1 cellular context compared by ENCODE assay signal in genomic region chr10:13340626-13341370, GRCh38.
TF ChIP-seq lines count a peak whose summit lies in the region.

No MANE protein-coding gene starts in this region.

TF ChIP-seq in GM12878, 131 proteins besides CTCF, POLR2A, EP300 and RAD21 (continued from another document and continues in another):
- TF ChIP-seq ZNF592 (IDR thresholded peaks at IDR 0.05) (no peak), CEBPB (IDR thresholded peaks at IDR 0.05; ENCODE audit: borderline replicate concordance in 1 of 2, low read depth in 2 of 2, low read length in 2 of 2) (no peak), SIX5 (IDR thresholded peaks at IDR 0.05; ENCODE audit: low read depth, low read length, severe bottlenecking) (no peak), REST (IDR thresholded peaks at IDR 0.05; ENCODE audit: low read depth, low read length) (peak; percentile 78), POU2F2 (IDR thresholded peaks at IDR 0.05; ENCODE audit: borderline replicate concordance, low read depth, low read length) (0 out of 3 replicates have a peak, but pooled peaks have one; percentile 19), ZNF217 (IDR thresholded peaks at IDR 0.05) (no peak), ZZZ3 (IDR thresholded peaks at IDR 0.05; ENCODE audit: control insufficient read depth, insufficient read length, low read depth) (no peak), IRF3 (IDR thresholded peaks at IDR 0.05) (no peak), IRF4 (IDR thresholded peaks at IDR 0.05; ENCODE audit: low read depth, low read length) (no peak), E4F1 (IDR thresholded peaks at IDR 0.05; ENCODE audit: borderline replicate concordance, partially characterized antibody) (no peak), SREBF1 (IDR thresholded peaks at IDR 0.05; ENCODE audit: low read length) (no peak), RAD51 (IDR thresholded peaks at IDR 0.05) (peak; percentile 30; the same call in 1 of the 2 replicates), MAX (IDR thresholded peaks at IDR 0.05; ENCODE audit: low read depth, low read length) (peak; percentile 57; the same call in 1 of the 2 replicates), CBX5 (IDR thresholded peaks at IDR 0.05; ENCODE audit: low read depth) (no peak), NR2C1 (IDR thresholded peaks at IDR 0.05) (no peak), EGR1 (IDR thresholded peaks at IDR 0.05; ENCODE audit: borderline replicate concordance in 1 of 2, low read depth in 2 of 2, low read length in 2 of 2) (no peak), ZNF207 (IDR thresholded peaks at IDR 0.05; ENCODE audit: borderline replicate concordance) (no peak), CHD2 (IDR thresholded peaks at IDR 0.05; ENCODE audit: borderline replicate concordance, low read depth, low read length) (no peak), JUNB (IDR thresholded peaks at IDR 0.05) (no peak), TCF7 (IDR thresholded peaks at IDR 0.05; ENCODE audit: borderline replicate concordance) (no peak), STAT1 (conservative IDR thresholded peaks at IDR 0.05) (no peak), YBX1 (IDR thresholded peaks at IDR 0.05) (no peak), GATAD2B (conservative IDR thresholded peaks at IDR 0.05; ENCODE audit: low read depth) (no peak), PAX8 (IDR thresholded peaks at IDR 0.05) (no peak), CBX3 (IDR thresholded peaks at IDR 0.05; ENCODE audit: borderline replicate concordance, low read depth) (no peak), CHD4 (IDR thresholded peaks at IDR 0.05) (no peak), ZNF687 (IDR thresholded peaks at IDR 0.05) (no peak), MTA2 (IDR thresholded peaks at IDR 0.05; ENCODE audit: low read depth) (peak; percentile 61; the same call in 1 of the 2 replicates), IRF5 (IDR thresholded peaks at IDR 0.05; ENCODE audit: borderline replicate concordance) (no peak), RELA (IDR thresholded peaks at IDR 0.05; ENCODE audit: borderline replicate concordance, partially characterized antibody) (no peak), NBN (IDR thresholded peaks at IDR 0.05) (no peak), STAT3 (IDR thresholded peaks at IDR 0.05; ENCODE audit: low read depth, low read length) (no peak), RBBP5 (conservative IDR thresholded peaks at IDR 0.05) (no peak), BMI1 (IDR thresholded peaks at IDR 0.05; ENCODE audit: borderline replicate concordance) (no peak), FOXK2 (IDR thresholded peaks at IDR 0.05) (no peak), CREB1 (IDR thresholded peaks at IDR 0.05; ENCODE audit: low read depth) (no peak), TBL1XR1 (IDR thresholded peaks at IDR 0.05; ENCODE audit: low read depth, low read length) (no peak), BCL3 (IDR thresholded peaks at IDR 0.05; ENCODE audit: borderline replicate concordance, insufficient read depth, low read depth, low read length, poor library complexity, severe bottlenecking) (no peak), RELB (IDR thresholded peaks at IDR 0.05; ENCODE audit: low read depth) (peak; percentile 66; the same call in 1 of the 2 replicates), TAF1 (IDR thresholded peaks at IDR 0.05; ENCODE audit: borderline replicate concordance, low read depth, low read length) (no peak), CREM (IDR thresholded peaks at IDR 0.05; ENCODE audit: low read depth) (no peak), CBFB (IDR thresholded peaks at IDR 0.05; ENCODE audit: low read depth) (no peak), EED (IDR thresholded peaks at IDR 0.05; ENCODE audit: low read depth) (no peak)
